8 cellular contexts compared by ENCODE assay signal in the genomic region with DNA sequence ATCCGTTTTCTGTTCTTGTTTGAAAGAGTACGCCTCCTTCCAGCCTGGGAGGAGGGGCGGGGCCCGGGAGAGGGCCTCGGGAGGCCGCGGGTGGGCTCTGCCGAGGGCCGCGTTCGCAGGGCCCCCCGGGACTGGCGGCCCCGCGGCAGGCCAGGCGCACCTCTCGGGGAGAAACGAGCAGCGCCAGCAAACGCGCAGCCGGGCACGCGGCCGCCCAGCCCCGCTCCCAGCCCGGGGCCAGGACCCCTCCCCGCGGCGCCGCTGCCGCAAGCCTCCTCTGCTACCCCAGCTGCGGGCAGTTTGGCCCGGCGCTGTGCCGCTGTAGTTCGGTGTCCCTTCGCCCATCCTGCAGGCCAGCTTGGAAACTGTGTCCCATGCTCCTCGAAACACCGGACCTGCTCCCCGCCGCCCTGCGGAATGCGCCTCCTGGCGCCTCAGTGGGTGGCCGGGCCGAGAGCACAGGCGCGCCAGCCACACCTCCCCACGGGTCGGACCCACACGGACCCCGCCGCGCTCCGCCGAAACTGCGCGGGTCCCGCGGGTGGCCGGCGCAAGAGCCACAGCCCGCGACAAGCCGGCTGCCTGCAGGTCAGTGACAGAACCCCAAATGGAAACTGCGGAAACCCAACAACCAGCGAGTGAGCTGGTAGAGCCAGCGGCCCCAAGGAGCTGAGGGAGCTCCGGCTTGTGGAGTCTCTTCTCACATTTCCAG. TPM values are rescaled to one million over a fixed set of nuclear protein-coding genes. Genes with fewer than 3 reads are reported as not detected.
DNase-seq lines count a peak whose midpoint lies in the region; ATAC-seq and TF ChIP-seq lines count a peak whose summit lies in the region.

No MANE protein-coding gene starts in this region.

- peaks cover 62% of the 10 kb centered on the region for H3K27me3 Mint-ChIP-seq in CD8-positive, alpha-beta T cell (ENCODE audit: low read depth)
- H3K27me3 Mint-ChIP-seq in Calu3 (ENCODE audit: unreplicated experiment), result peaks cover 15% of the 10 kb centered on the region

- TF ChIP-seq EP300 in ovary (IDR thresholded peaks at IDR 0.05), result no peak

- 0 out of 2 replicates have a peak overlapping the region, but pooled peaks have one; percentile 93 for H2AFZ ChIP-seq in PC-3 (ENCODE audit: low read length)

- POLR2A ChIA-PET in CD8-positive, alpha-beta T cell (lab: Charles Lee), result interaction anchor here (0.9 kb wide), 1 partner anchor 19 kb away, joined by 3 read pairs; no protein-coding TSS in a partner anchor
- POLR2A ChIA-PET in PC-3 (lab: Charles Lee; ENCODE audit: unreplicated experiment), result no interaction called here

- intact Hi-C loops in CD8-positive, alpha-beta T cell (cut with DNase I, micrococcal nuclease), result no loop called here
- intact Hi-C loops in PC-3 (cut with micrococcal nuclease) (no loop called here), ovary (cut with DNase I) (no loop called here), Calu3 (cut with micrococcal nuclease; ENCODE audit: unreplicated experiment) (no loop called here)

- H3K9me3 Mint-ChIP-seq in CD8-positive, alpha-beta T cell, result no peaks in the 10 kb centered on the region
- no peaks in the 10 kb centered on the region for H3K9me3 Mint-ChIP-seq in Calu3 (ENCODE audit: low read depth, unreplicated experiment)

- H3K4me3 ChIP-seq in CD8-positive, alpha-beta T cell (ENCODE audit: low read depth, low read length), result peak overlapping the region; percentile 62
- no peak overlapping the region for H3K4me3 ChIP-seq in PC-3 (ENCODE audit: low read length)
- H3K4me3 ChIP-seq in fibroblast of pulmonary artery (replicated peaks; ENCODE audit: low read depth, low read length), result peak overlapping the region; percentile 51
- H3K4me3 ChIP-seq in ovary, result peak overlapping the region; percentile 25

- H3K36me3 ChIP-seq in CD8-positive, alpha-beta T cell (ENCODE audit: insufficient read depth, low read length), result no peaks in the 10 kb centered on the region
- H3K36me3 ChIP-seq in PC-3 (ENCODE audit: low read depth, low read length) (no peaks in the 10 kb centered on the region), ovary (no peaks in the 10 kb centered on the region)

- no peak for DNase-seq in CD8-positive, alpha-beta T cell
- DNase-seq in PC-3 (no peak), fibroblast of pulmonary artery (ENCODE audit: low read depth) (no peak), ovary (no peak), Calu3 (no peak), DMS79 (lab: John Stamatoyannopoulos, UW) (no peak), SW 1271 (lab: John Stamatoyannopoulos, UW) (no peak)
- DNase-seq in stimulated activated CD8-positive, alpha-beta memory T cell treated with anti-CD3 and anti-CD28 coated beads, Interleukin-4, amount 100 ng/mL, for 48 hours, result no peak

- no peak overlapping the region for H3K27ac Mint-ChIP-seq in CD8-positive, alpha-beta T cell
- no peak overlapping the region for H3K27ac Mint-ChIP-seq in Calu3 (ENCODE audit: unreplicated experiment)

- no peaks in the 10 kb centered on the region for H3K9me3 ChIP-seq in CD8-positive, alpha-beta T cell (ENCODE audit: low read length)
- H3K9me3 ChIP-seq in PC-3 (ENCODE audit: low read length) (no peaks in the 10 kb centered on the region), ovary (no peaks in the 10 kb centered on the region)

- H3K79me2 ChIP-seq in PC-3 (ENCODE audit: low read length), result no peaks in the 10 kb centered on the region

- H3K4me3 Mint-ChIP-seq in CD8-positive, alpha-beta T cell, result peak overlapping the region; percentile 86
- H3K4me3 Mint-ChIP-seq in Calu3 (ENCODE audit: low read depth, unreplicated experiment), result no peak overlapping the region

- no peak for TF ChIP-seq CTCF in CD8-positive, alpha-beta T cell (IDR thresholded peaks at IDR 0.05)
- no peak for TF ChIP-seq CTCF in PC-3 (conservative IDR thresholded peaks at IDR 0.05; ENCODE audit: low read depth, low read length)
- no peak for TF ChIP-seq CTCF in fibroblast of pulmonary artery (IDR thresholded peaks at IDR 0.05; ENCODE audit: low read length, missing control alignments)
- no peak for TF ChIP-seq CTCF in ovary (IDR thresholded peaks at IDR 0.05)
- no peak for TF ChIP-seq CTCF in Calu3 (IDR thresholded peaks at IDR 0.05; ENCODE audit: unreplicated experiment)

- BruUV-seq in PC-3 (replicated peaks; lab: Mats Ljungman, UMichigan) (no TSS peak), Calu3 (replicated peaks; lab: Mats Ljungman, UMichigan) (no TSS peak)

- H3K4me1 ChIP-seq in CD8-positive, alpha-beta T cell (ENCODE audit: insufficient read depth, low read length), result peaks cover 37% of the 10 kb centered on the region
- H3K4me1 ChIP-seq in PC-3 (ENCODE audit: insufficient read depth, low read length) (peaks cover 6% of the 10 kb centered on the region), ovary (ENCODE audit: insufficient read depth) (peaks cover 18% of the 10 kb centered on the region)

- no peaks in the 10 kb centered on the region for H3F3A ChIP-seq in PC-3 (ENCODE audit: low read length, unreplicated experiment)

- H4K20me1 ChIP-seq in PC-3 (ENCODE audit: low read length), result no peaks in the 10 kb centered on the region

- CTCF ChIA-PET in CD8-positive, alpha-beta T cell (lab: Charles Lee), result interaction anchor here (1.1 to 1.4 kb wide), 2 partner anchors 12 to 29 kb away, joined by 3 to 4 read pairs; no protein-coding TSS in a partner anchor
- CTCF ChIA-PET in PC-3 (lab: Charles Lee) (no interaction called here), Calu3 (lab: Charles Lee) (no interaction called here)

- no peak overlapping the region for H3K27ac ChIP-seq in CD8-positive, alpha-beta T cell (ENCODE audit: low read depth, low read length)
- H3K27ac ChIP-seq in PC-3 (ENCODE audit: low read length), result no peak overlapping the region
- peak overlapping the region in 1 of 2 donors; percentile 31 for H3K27ac ChIP-seq in ovary

- H3K4me2 ChIP-seq in PC-3 (ENCODE audit: low read length), result peak overlapping the region; percentile 100; the same call in 1 of the 2 replicates

- H3K9me2 ChIP-seq in PC-3 (replicated peaks; ENCODE audit: low read length), result no peaks in the 10 kb centered on the region

- TF ChIP-seq POLR2A in ovary (IDR thresholded peaks at IDR 0.05), result no peak

- peaks cover 41% of the 10 kb centered on the region for H3K27me3 ChIP-seq in CD8-positive, alpha-beta T cell (ENCODE audit: insufficient read depth, low read length)
- H3K27me3 ChIP-seq in PC-3 (ENCODE audit: low read length) (peaks cover 7% of the 10 kb centered on the region; the same call in 1 of the 2 replicates), ovary (no peaks in the 10 kb centered on the region)

- H3K9ac ChIP-seq in PC-3 (ENCODE audit: low read length), result no peak overlapping the region

- no peaks in the 10 kb centered on the region for H3K36me3 Mint-ChIP-seq in CD8-positive, alpha-beta T cell
- no peaks in the 10 kb centered on the region for H3K36me3 Mint-ChIP-seq in Calu3 (ENCODE audit: insufficient read depth, unreplicated experiment)

- H3K4me1 Mint-ChIP-seq in CD8-positive, alpha-beta T cell (ENCODE audit: low read depth), result peaks cover 43% of the 10 kb centered on the region
- no peaks in the 10 kb centered on the region for H3K4me1 Mint-ChIP-seq in Calu3 (ENCODE audit: low read depth, unreplicated experiment)

- ATAC-seq in CD8-positive, alpha-beta T cell, result no peak
- no peak for ATAC-seq in PC-3

- WGBS in ovary, 3 donors, result 3 to 9% (median 6%) methylated on average over 36 to 70 of the region's 70 CpGs

RNA-seq across cellular contexts. Expression of a gene that starts 2.2 kb away (rescaled TPM):
- not detected for total RNA-seq in CD8-positive, alpha-beta T cell
- not detected in 2 replicates for total RNA-seq in PC-3 (2014; rRNA removed)
- 1 to 10 TPM in 2 of 7 donors, under 1 TPM in 4, not detected in 1; 0.37 to 2.6 (median 0.68) TPM for total RNA-seq in ovary
- 1 to 10 TPM in 1 of 2 donors, under 1 TPM in 1; 0.31 to 3.5 TPM for polyA plus RNA-seq in ovary
- total RNA-seq in Calu3 (2022), result not detected in 2 replicates
